In the genomic region with DNA sequence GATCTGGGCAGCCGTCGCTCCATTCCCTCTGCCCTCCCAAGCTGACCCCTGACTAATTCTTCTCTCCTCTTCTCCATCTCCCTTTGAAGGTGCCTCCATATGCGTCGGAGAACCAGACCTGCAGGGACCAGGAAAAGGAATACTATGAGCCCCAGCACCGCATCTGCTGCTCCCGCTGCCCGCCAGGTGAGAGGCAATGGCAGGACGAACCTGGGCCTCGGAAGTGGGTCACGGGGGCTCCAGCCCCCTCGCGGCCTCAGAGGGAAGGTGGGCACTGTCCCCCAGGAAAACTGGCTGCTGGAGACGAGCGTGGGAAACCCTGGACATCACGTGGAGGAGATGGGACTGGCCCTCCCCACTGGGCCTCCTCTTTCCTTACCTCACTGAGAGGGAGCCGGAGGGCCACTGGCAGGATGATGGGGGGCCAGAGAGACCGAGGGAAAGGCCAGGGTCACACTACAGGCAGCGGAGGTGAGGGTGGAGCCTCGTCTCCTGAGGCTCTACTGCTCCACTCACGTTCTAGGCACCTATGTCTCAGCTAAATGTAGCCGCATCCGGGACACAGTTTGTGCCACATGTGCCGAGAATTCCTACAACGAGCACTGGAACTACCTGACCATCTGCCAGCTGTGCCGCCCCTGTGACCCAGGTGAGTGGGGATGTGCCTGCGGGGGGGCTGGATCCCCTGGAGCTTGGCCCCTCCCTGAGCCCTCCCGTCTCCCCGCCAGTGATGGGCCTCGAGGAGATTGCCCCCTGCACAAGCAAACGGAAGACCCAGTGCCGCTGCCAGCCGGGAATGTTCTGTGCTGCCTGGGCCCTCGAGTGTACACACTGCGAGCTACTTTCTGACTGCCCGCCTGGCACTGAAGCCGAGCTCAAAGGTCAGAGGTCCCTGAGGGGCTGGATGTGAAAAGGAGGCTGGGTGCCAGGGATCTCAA, we compare ENCODE assay signal across 9 cellular contexts. TPM values are rescaled to one million over a fixed set of nuclear protein-coding genes. Genes with fewer than 3 reads are reported as not detected.
DNase-seq lines count a peak whose midpoint lies in the region; ATAC-seq and TF ChIP-seq lines count a peak whose summit lies in the region.
"Had no signal": no experiment of that assay in that cellular context is flagged by ENCODE, and none has a peak within 500 bp of the region (broad histone marks: within the 10 kb centered on the region; RNA-seq: fewer than 3 reads in every experiment).

No MANE protein-coding gene starts in this region.

- POLR2A ChIA-PET in naive thymus-derived CD8-positive, alpha-beta T cell (lab: Charles Lee): interaction anchor here (0.7 to 2.7 kb wide), 4 partner anchors 39 to 86 kb away, joined by 3 to 12 read pairs (median 3); partner anchors contain the start of gene VAMP1

- ATAC-seq in Right ventricle myocardium superior (ENCODE audit: poor library complexity): peak; percentile 6
- ATAC-seq in Right ventricle myocardium inferior: no peak
- ATAC-seq in naive thymus-derived CD8-positive, alpha-beta T cell: no peak
- no peak for ATAC-seq in stimulated activated memory B cell treated with anti-CD40 and anti-IgM and Interleukin-4, amounts not matched to agents 10 μg/mL and 1 μg/mL and 100 μg/mL, for 72 hours
- ATAC-seq in GM21786 (IDR thresholded peaks at IDR 0.05; ENCODE audit: unreplicated experiment): no peak

- H3K27me3 ChIP-seq in endodermal cell (ENCODE audit: control insufficient read depth, insufficient read depth, low read length, poor library complexity, severe bottlenecking) (peaks cover 12% of the 10 kb centered on the region), muscle layer of colon (ENCODE audit: control insufficient read depth in 1 of 2, insufficient read depth in 2 of 2, low read length in 2 of 2) (no peaks in the 10 kb centered on the region), vagina (no peaks in the 10 kb centered on the region)
- H3K27me3 ChIP-seq: BE2C had no signal

- H3K9me3 ChIP-seq in endodermal cell (ENCODE audit: control insufficient read depth, low read length) (no peaks in the 10 kb centered on the region), muscle layer of colon (ENCODE audit: low read length) (no peaks in the 10 kb centered on the region), vagina (no peaks in the 10 kb centered on the region)
- H3K9me3 ChIP-seq: BE2C had no signal

- H3K36me3 ChIP-seq in endodermal cell (ENCODE audit: control insufficient read depth, insufficient read depth, low read length) (no peaks in the 10 kb centered on the region), muscle layer of colon (ENCODE audit: insufficient read depth, low read length) (peaks cover 35% of the 10 kb centered on the region), vagina (peaks cover 0 to 35% of the 10 kb centered on the region in 2 donors)
- H3K36me3 ChIP-seq: BE2C had no signal

- intact Hi-C loops in Right ventricle myocardium superior (cut with DNase I) (loop anchor here (5.0 kb wide), 1 partner anchor 47 kb away; no protein-coding TSS in a partner anchor), Right ventricle myocardium inferior (cut with DNase I) (no loop called here), vagina (cut with DNase I) (loop anchor here (2.0 kb wide), 1 partner anchor 48 kb away; no protein-coding TSS in a partner anchor)

- H3K9me3 Mint-ChIP-seq in endodermal cell: no peaks in the 10 kb centered on the region
- no peaks in the 10 kb centered on the region for H3K9me3 Mint-ChIP-seq in naive thymus-derived CD8-positive, alpha-beta T cell
- H3K9me3 Mint-ChIP-seq in stimulated activated memory B cell treated with anti-CD40 and anti-IgM and Interleukin-4, amounts not matched to agents 10 μg/mL and 1 μg/mL and 100 μg/mL, for 72 hours: no peaks in the 10 kb centered on the region

- peaks cover 36% of the 10 kb centered on the region for H3K4me1 Mint-ChIP-seq in endodermal cell
- H3K4me1 Mint-ChIP-seq in naive thymus-derived CD8-positive, alpha-beta T cell: peaks cover 6 to 13% (median 9%) of the 10 kb centered on the region in 4 donors
- H3K4me1 Mint-ChIP-seq in stimulated activated memory B cell treated with anti-CD40 and anti-IgM and Interleukin-4, amounts not matched to agents 10 μg/mL and 1 μg/mL and 100 μg/mL, for 72 hours: peaks cover 6% of the 10 kb centered on the region

- H3K4me3 Mint-ChIP-seq in endodermal cell: no peak overlapping the region
- H3K4me3 Mint-ChIP-seq in naive thymus-derived CD8-positive, alpha-beta T cell: peak overlapping the region in 5 of 10 donors; percentile 22 to 74 (median 44)
- H3K4me3 Mint-ChIP-seq in stimulated activated memory B cell treated with anti-CD40 and anti-IgM and Interleukin-4, amounts not matched to agents 10 μg/mL and 1 μg/mL and 100 μg/mL, for 72 hours: no peak overlapping the region

- TF ChIP-seq CTCF in endodermal cell (conservative IDR thresholded peaks at IDR 0.05) (no peak), vagina (IDR thresholded peaks at IDR 0.05) (no peak)

- peaks cover 32% of the 10 kb centered on the region for H3K27me3 Mint-ChIP-seq in endodermal cell (ENCODE audit: insufficient read depth)
- H3K27me3 Mint-ChIP-seq in naive thymus-derived CD8-positive, alpha-beta T cell: peaks cover 6 to 17% (median 9%) of the 10 kb centered on the region in 5 donors
- H3K27me3 Mint-ChIP-seq in stimulated activated memory B cell treated with anti-CD40 and anti-IgM and Interleukin-4, amounts not matched to agents 10 μg/mL and 1 μg/mL and 100 μg/mL, for 72 hours: peaks cover 85% of the 10 kb centered on the region

- no peak overlapping the region for H3K27ac Mint-ChIP-seq in endodermal cell
- peak overlapping the region in 2 of 10 donors; percentile 37 to 49 for H3K27ac Mint-ChIP-seq in naive thymus-derived CD8-positive, alpha-beta T cell
- no peak overlapping the region for H3K27ac Mint-ChIP-seq in stimulated activated memory B cell treated with anti-CD40 and anti-IgM and Interleukin-4, amounts not matched to agents 10 μg/mL and 1 μg/mL and 100 μg/mL, for 72 hours

- H3K4me1 ChIP-seq in endodermal cell (ENCODE audit: control insufficient read depth, insufficient read depth, low read length): peaks cover 4% of the 10 kb centered on the region
- peaks cover 58% of the 10 kb centered on the region for H3K4me1 ChIP-seq in muscle layer of colon (ENCODE audit: insufficient read depth, low read length)
- H3K4me1 ChIP-seq in vagina: peaks cover 65% of the 10 kb centered on the region
- H3K4me1 ChIP-seq: BE2C had no signal

- H3K27ac ChIP-seq in endodermal cell (ENCODE audit: low read depth, low read length) (no peak overlapping the region), muscle layer of colon (ENCODE audit: low read depth, low read length) (peak overlapping the region; percentile 100), vagina (peak overlapping the region; percentile 99)

- H3K4me3 ChIP-seq in endodermal cell (ENCODE audit: low read length) (no peak overlapping the region), muscle layer of colon (ENCODE audit: low read depth in 1 of 2, low read length in 2 of 2) (peak overlapping the region; percentile 81 to 85), vagina (peak overlapping the region; percentile 84 to 94)

- DNase-seq in Right ventricle myocardium superior: no peak
- no peak for DNase-seq in Right ventricle myocardium inferior (ENCODE audit: missing footprints)
- peak; percentile 54 for DNase-seq in endodermal cell
- peak in 1 of 2 donors; percentile 86 for DNase-seq in vagina (ENCODE audit: extremely low spot score in 2 of 2)
- no peak for DNase-seq in naive thymus-derived CD8-positive, alpha-beta T cell
- DNase-seq: BE2C had no signal

- H3K9ac ChIP-seq in endodermal cell (ENCODE audit: extremely low read depth, low read length, poor library complexity, severe bottlenecking) (no peak overlapping the region), muscle layer of colon (ENCODE audit: low read length) (peak overlapping the region; percentile 88)

- 92 to 93% methylated on average over 27 to 35 of the region's 36 CpGs for WGBS in endodermal cell (ENCODE audit: insufficient coverage in 1 of 2, insufficient read length in 1 of 2), 2 experiments

- TF ChIP-seq POLR2A in vagina (IDR thresholded peaks at IDR 0.05): no peak

- H3K36me3 Mint-ChIP-seq in endodermal cell (ENCODE audit: low read depth): peaks cover 2% of the 10 kb centered on the region
- H3K36me3 Mint-ChIP-seq in naive thymus-derived CD8-positive, alpha-beta T cell: peaks cover 0 to 4% (median 0%) of the 10 kb centered on the region in 3 donors
- no peaks in the 10 kb centered on the region for H3K36me3 Mint-ChIP-seq in stimulated activated memory B cell treated with anti-CD40 and anti-IgM and Interleukin-4, amounts not matched to agents 10 μg/mL and 1 μg/mL and 100 μg/mL, for 72 hours

RNA-seq across cellular contexts. Expression of gene LTBR, which starts 0.8 kb away (rescaled TPM):
- 23.2 TPM for total RNA-seq in Right ventricle myocardium superior
- 34.3 TPM for total RNA-seq in Right ventricle myocardium inferior
- total RNA-seq in endodermal cell: 1 to 10 TPM; 8.4 to 9.1 TPM
- 1.5 TPM for polyA plus RNA-seq in endodermal cell (2013, experiment 1 of 2)
- polyA plus RNA-seq in endodermal cell (2013, experiment 2 of 2): 1.9 TPM
- total RNA-seq in vagina: 146 TPM
- total RNA-seq in naive thymus-derived CD8-positive, alpha-beta T cell: under 1 TPM; 0.91 to 0.93 TPM
- under 1 TPM in 1 of 3 donors, not detected in 2; 0.23 TPM for polyA plus RNA-seq in naive thymus-derived CD8-positive, alpha-beta T cell

RNA-seq across cellular contexts. Expression of gene SCNN1A, which starts 9.4 kb away (rescaled TPM):
- not detected for total RNA-seq in Right ventricle myocardium superior
- 0.46 TPM for total RNA-seq in Right ventricle myocardium inferior
- total RNA-seq in endodermal cell: 10 to 100 TPM; 32.1 to 87.7 TPM
- 9.0 TPM for polyA plus RNA-seq in endodermal cell (2013, experiment 1 of 2)
- polyA plus RNA-seq in endodermal cell (2013, experiment 2 of 2): 4.3 TPM
- total RNA-seq in vagina: 55.2 TPM
- 1 to 10 TPM; 4.0 to 4.7 TPM for total RNA-seq in naive thymus-derived CD8-positive, alpha-beta T cell
- polyA plus RNA-seq in naive thymus-derived CD8-positive, alpha-beta T cell: under 1 TPM; 0.06 to 0.65 (median 0.23) TPM

RNA-seq across cellular contexts. Expression of gene TNFRSF1A, which starts 42.9 kb away (rescaled TPM):
- total RNA-seq in Right ventricle myocardium superior (47.9 TPM), Right ventricle myocardium inferior (59.8 TPM), endodermal cell (10 to 100 TPM; 43.2 to 86.2 TPM), vagina (271 TPM)
- 39.7 TPM for polyA plus RNA-seq in endodermal cell (2013, experiment 1 of 2)
- 37.7 TPM for polyA plus RNA-seq in endodermal cell (2013, experiment 2 of 2)
- 10 to 100 TPM; 91.7 to 97.6 TPM for total RNA-seq in naive thymus-derived CD8-positive, alpha-beta T cell
- polyA plus RNA-seq in naive thymus-derived CD8-positive, alpha-beta T cell: 10 to 100 TPM; 19.5 to 43.7 (median 31.1) TPM

RNA-seq across cellular contexts. Expression of gene CD27, which starts 60.0 kb away (rescaled TPM):
- total RNA-seq in Right ventricle myocardium superior (0.30 TPM), Right ventricle myocardium inferior (not detected), endodermal cell (under 1 TPM in 1 of 2 donors, not detected in 1; 0.44 TPM), vagina (1.2 TPM)
- not detected for polyA plus RNA-seq in endodermal cell (2013, experiment 1 of 2)
- polyA plus RNA-seq in endodermal cell (2013, experiment 2 of 2): not detected
- 100 to 1,000 TPM; 149 to 150 TPM for total RNA-seq in naive thymus-derived CD8-positive, alpha-beta T cell
- 100 to 1,000 TPM; 391 to 632 (median 577) TPM for polyA plus RNA-seq in naive thymus-derived CD8-positive, alpha-beta T cell

Comparison
In these comparisons a context has a peak if more than half of its experiments do, and no peak if none do; other contexts are left out.
1. RNA of gene LTBR, which starts 0.8 kb away (total RNA-seq): 146 TPM in vagina (single experiment), 34.3 TPM in Right ventricle myocardium inferior (single experiment), 23.2 TPM in Right ventricle myocardium superior (single experiment) and 8.4 to 9.1 TPM in endodermal cell; 0.91 to 0.93 TPM in naive thymus-derived CD8-positive, alpha-beta T cell; every median in the first group is over 4 times any median in the second.